In genomic region chr11:96279018-96279417, GRCh38 we compare ENCODE assay signal across 12 cellular contexts.
DNase-seq lines count a peak whose midpoint lies in the region; ATAC-seq and TF ChIP-seq lines count a peak whose summit lies in the region.
"Had no signal": no experiment of that assay in that cellular context is flagged by ENCODE, and none has a peak within 500 bp of the region (broad histone marks: within the 10 kb centered on the region; RNA-seq: fewer than 3 reads in every experiment).

No MANE protein-coding gene starts in this region.

- POLR2A ChIA-PET in CD8-positive, alpha-beta memory T cell (lab: Charles Lee), result no interaction called here
- POLR2A ChIA-PET in activated naive CD8-positive, alpha-beta T cell treated with anti-CD3 and anti-CD28 coated beads, Interleukin-2, amount 10 ng/mL, durations not matched to agents 7 days and 5 days (lab: Charles Lee), result interaction anchor here (1.0 kb wide), 1 partner anchor 110 kb away, joined by 3 read pairs; the partner anchor contains the start of gene CCDC82

- no peaks in the 10 kb centered on the region for H3K27me3 ChIP-seq in CD8-positive, alpha-beta memory T cell (ENCODE audit: insufficient read depth, low read length, poor library complexity, severe bottlenecking)

- H3K36me3 Mint-ChIP-seq in CD8-positive, alpha-beta memory T cell, result peaks cover 0 to 22% (median 12%) of the 10 kb centered on the region in 3 donors
- H3K36me3 Mint-ChIP-seq in HFFc6 (ENCODE audit: low read depth), result peaks cover 15% of the 10 kb centered on the region
- peaks cover 31% of the 10 kb centered on the region for H3K36me3 Mint-ChIP-seq in activated naive CD8-positive, alpha-beta T cell treated with anti-CD3 and anti-CD28 coated beads, Interleukin-2, amount 10 ng/mL, durations not matched to agents 7 days and 5 days

- H3K27ac ChIP-seq in CD8-positive, alpha-beta memory T cell (ENCODE audit: low read depth, low read length), result peak overlapping the region; percentile 3
- H3K27ac ChIP-seq: C4-2B had no signal

- TF ChIP-seq CTCF in HFFc6 (IDR thresholded peaks at IDR 0.05) (no peak), mucosa of descending colon (IDR thresholded peaks at IDR 0.05) (no peak), GM13977 (IDR thresholded peaks at IDR 0.05; ENCODE audit: extremely low read depth, insufficient read depth, missing control alignments) (no peak)

- H3K27me3 Mint-ChIP-seq in CD8-positive, alpha-beta memory T cell, result no peaks in the 10 kb centered on the region
- no peaks in the 10 kb centered on the region; the same call in 1 of the 2 replicates for H3K27me3 Mint-ChIP-seq in HFFc6 (ENCODE audit: insufficient read depth)
- no peaks in the 10 kb centered on the region for H3K27me3 Mint-ChIP-seq in activated naive CD8-positive, alpha-beta T cell treated with anti-CD3 and anti-CD28 coated beads, Interleukin-2, amount 10 ng/mL, durations not matched to agents 7 days and 5 days

- no peaks in the 10 kb centered on the region for H3K9me3 Mint-ChIP-seq in CD8-positive, alpha-beta memory T cell
- H3K9me3 Mint-ChIP-seq in HFFc6, result no peaks in the 10 kb centered on the region
- H3K9me3 Mint-ChIP-seq in activated naive CD8-positive, alpha-beta T cell treated with anti-CD3 and anti-CD28 coated beads, Interleukin-2, amount 10 ng/mL, durations not matched to agents 7 days and 5 days, result no peaks in the 10 kb centered on the region

- H3K9me3 ChIP-seq in CD8-positive, alpha-beta memory T cell (ENCODE audit: low read length), result no peaks in the 10 kb centered on the region
- no peaks in the 10 kb centered on the region for H3K9me3 ChIP-seq in mucosa of descending colon

- H3K4me3 Mint-ChIP-seq in CD8-positive, alpha-beta memory T cell, result no peak overlapping the region
- no peak overlapping the region for H3K4me3 Mint-ChIP-seq in HFFc6
- peak overlapping the region; percentile 4 for H3K4me3 Mint-ChIP-seq in activated naive CD8-positive, alpha-beta T cell treated with anti-CD3 and anti-CD28 coated beads, Interleukin-2, amount 10 ng/mL, durations not matched to agents 7 days and 5 days

- no peak overlapping the region for H3K4me3 ChIP-seq in CD8-positive, alpha-beta memory T cell (ENCODE audit: low read length)
- H3K4me3 ChIP-seq in mucosa of descending colon, result no peak overlapping the region

- intact Hi-C loops in mucosa of descending colon (cut with DNase I, micrococcal nuclease), result no loop called here

- in situ Hi-C loops in GM13977 (cut with MboI; ENCODE audit: low pct_unique_long_range_greater_than_20kb, low sequenced_read_pairs, unreplicated experiment), result no loop called here

- no peak for ATAC-seq in activated naive CD8-positive, alpha-beta T cell treated with anti-CD3 and anti-CD28 coated beads, Interleukin-2, amount 10 ng/mL, durations not matched to agents 7 days and 5 days (ENCODE audit: low read depth)
- peak; percentile 15 for ATAC-seq in mucosa of descending colon
- ATAC-seq in GM21528 (IDR thresholded peaks at IDR 0.05; ENCODE audit: low FRiP score, unreplicated experiment), result no peak

- CTCF ChIA-PET in CD8-positive, alpha-beta memory T cell (lab: Charles Lee), result interaction anchor here (1.1 to 1.5 kb wide), 5 partner anchors 9 to 64 kb away, joined by 3 to 4 read pairs (median 3); partner anchors contain the start of gene MAML2

- peak overlapping the region in 6 of 8 donors; percentile 2 to 92 (median 12) for H3K27ac Mint-ChIP-seq in CD8-positive, alpha-beta memory T cell
- H3K27ac Mint-ChIP-seq in HFFc6, result peak overlapping the region; percentile 76
- H3K27ac Mint-ChIP-seq in activated naive CD8-positive, alpha-beta T cell treated with anti-CD3 and anti-CD28 coated beads, Interleukin-2, amount 10 ng/mL, durations not matched to agents 7 days and 5 days, result peak overlapping the region; percentile 37

- H3K36me3 ChIP-seq in CD8-positive, alpha-beta memory T cell (ENCODE audit: insufficient read depth, low read length), result no peaks in the 10 kb centered on the region
- no peaks in the 10 kb centered on the region for H3K36me3 ChIP-seq in mucosa of descending colon (ENCODE audit: low read depth)

- DNase-seq in CD8-positive, alpha-beta memory T cell, result no peak
- DNase-seq in HFFc6, result no peak
- no peak for DNase-seq in activated naive CD8-positive, alpha-beta T cell treated with anti-CD3 and anti-CD28 coated beads, Interleukin-2, amount 10 ng/mL, durations not matched to agents 7 days and 5 days
- DNase-seq in mucosa of descending colon, result no peak
- no peak for DNase-seq in GM13977 (ENCODE audit: low spot score)
- no peak for DNase-seq in D341Med (ENCODE audit: low spot score)
- no peak for DNase-seq in stimulated activated CD4-positive, alpha-beta T cell treated with anti-CD3 and anti-CD28 coated beads, Interleukin-1b, Interleukin-23, amount 100 ng/mL, for 48 hours
- DNase-seq: KG1; SHP77 treated with DMSO at 0.1 percent for 48 hours; stimulated activated CD4-positive, alpha-beta T cell treated with anti-CD3 and anti-CD28 coated beads, Interleukin-15, amount 100 ng/mL, for 24 hours had no signal

- peaks cover 42 to 64% (median 53%) of the 10 kb centered on the region in 3 donors for H3K4me1 Mint-ChIP-seq in CD8-positive, alpha-beta memory T cell
- peaks cover 74% of the 10 kb centered on the region for H3K4me1 Mint-ChIP-seq in HFFc6 (ENCODE audit: low read depth)
- H3K4me1 Mint-ChIP-seq in activated naive CD8-positive, alpha-beta T cell treated with anti-CD3 and anti-CD28 coated beads, Interleukin-2, amount 10 ng/mL, durations not matched to agents 7 days and 5 days, result peaks cover 38% of the 10 kb centered on the region

- H3K4me1 ChIP-seq in CD8-positive, alpha-beta memory T cell (ENCODE audit: insufficient read depth, low read length), result peaks cover 45% of the 10 kb centered on the region
- H3K4me1 ChIP-seq in mucosa of descending colon (ENCODE audit: low read depth), result peaks cover 34% of the 10 kb centered on the region

Comparison
In these comparisons a context has a peak if more than half of its experiments do, and no peak if none do; other contexts are left out.
1. H3K27ac Mint-ChIP-seq: peak in every context shown above with its lines; median percentile 76 in HFFc6; 37 in activated naive CD8-positive, alpha-beta T cell treated with anti-CD3 and anti-CD28 coated beads, Interleukin-2, amount 10 ng/mL, durations not matched to agents 7 days and 5 days; 12 in CD8-positive, alpha-beta memory T cell.